In the genomic region with DNA sequence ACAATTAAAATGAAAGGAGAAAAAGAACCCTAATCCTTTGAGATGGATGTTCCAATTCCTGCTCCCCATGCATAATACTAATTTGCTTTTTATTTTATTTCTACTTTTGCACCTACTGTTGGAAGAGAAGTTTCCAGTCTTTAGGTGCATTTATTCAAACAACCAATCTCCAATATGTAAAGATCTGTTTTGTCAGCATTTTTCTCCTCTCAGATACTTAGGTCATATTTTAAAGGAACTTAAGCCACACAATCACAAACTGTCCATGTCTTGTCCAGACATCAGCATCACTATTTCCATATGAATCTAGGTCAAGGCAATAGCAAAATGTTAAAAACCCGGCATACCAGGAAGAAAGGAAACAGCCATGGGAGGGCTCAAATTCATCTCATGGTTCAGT, we compare ENCODE assay signal across 25 cellular contexts.
A peak's percentile ranks its signal among the peaks of the same experiment; 100 is the strongest.
DNase-seq lines count a peak whose midpoint lies in the region; ATAC-seq, FAIRE-seq and TF ChIP-seq lines count a peak whose summit lies in the region.
"Had no signal": no experiment of that assay in that cellular context is flagged by ENCODE, and none has a peak within 500 bp of the region (broad histone marks: within the 10 kb centered on the region; RNA-seq: fewer than 3 reads in every experiment).

No MANE protein-coding gene starts in this region.

- no peak for FAIRE-seq in HepG2 (lab: Jason Lieb, UNC)
- FAIRE-seq in K562 (lab: Jason Lieb, UNC) = no peak
- FAIRE-seq: GM12878, GM12892, GM18507 had no signal

- TF ChIP-seq EP300 in HepG2 (IDR thresholded peaks at IDR 0.05; ENCODE audit: low read depth in 2 of 2, low read length in 2 of 2) (no peak), HepG2 (CRISPR knock-in tag; IDR thresholded peaks at IDR 0.05; ENCODE audit: borderline replicate concordance) (no peak), K562 (IDR thresholded peaks at IDR 0.05; ENCODE audit: low read length) (no peak)

- H2AFZ ChIP-seq in HepG2 (ENCODE audit: low read length) = no peak overlapping the region
- no peak overlapping the region for H2AFZ ChIP-seq in K562 (ENCODE audit: low read depth, low read length)
- no peak overlapping the region for H2AFZ ChIP-seq in smooth muscle cell (ENCODE audit: low read depth)

- no peak overlapping the region for H3K9ac ChIP-seq in HepG2 (ENCODE audit: insufficient read depth, low read depth, low read length)
- no peak overlapping the region for H3K9ac ChIP-seq in K562 (ENCODE audit: insufficient read depth in 1 of 2, low read depth in 2 of 2, low read length in 2 of 2)
- no peak overlapping the region for H3K9ac ChIP-seq in smooth muscle cell (ENCODE audit: low read depth)
- H3K9ac ChIP-seq: BLaER1 had no signal

- H3K4me3 ChIP-seq in HepG2 (replicated peaks in 1 of 3; ENCODE audit: insufficient read depth in 1 of 3, low read depth in 2 of 3, low read length in 3 of 3) (no peak overlapping the region), right lobe of liver (no peak overlapping the region), K562 (no peak overlapping the region), smooth muscle cell (no peak overlapping the region), thyroid gland (replicated peaks in 1 of 3) (no peak overlapping the region)
- H3K4me3 ChIP-seq: BLaER1, GM12878 had no signal

- BruUV-seq in HepG2 (replicated peaks; lab: Mats Ljungman, UMichigan) (no TSS peak), K562 (replicated peaks; lab: Mats Ljungman, UMichigan) (no TSS peak)

- ATAC-seq in HepG2 (no peak), right lobe of liver (no peak), K562 (no peak)
- ATAC-seq: GM12878 had no signal

- WGBS in HepG2 (ENCODE audit: low lambda C conversion rate) = 6% methylated on average over 1 of the region's 1 CpG
- 25% methylated on average over 1 of the region's 1 CpG for WGBS in right lobe of liver (ENCODE audit: insufficient coverage, low coverage, low lambda C conversion rate, missing lambda C conversion rate)
- 0% methylated on average over 1 of the region's 1 CpG for WGBS in K562 (ENCODE audit: insufficient coverage, low coverage, missing lambda C conversion rate)
- WGBS in smooth muscle cell (ENCODE audit: low lambda C conversion rate) = 58% methylated on average over 1 of the region's 1 CpG
- 69 to 78% methylated on average over 1 of the region's 1 CpG for WGBS in thyroid gland, 2 donors

- H3K4me2 ChIP-seq in HepG2 (ENCODE audit: low read depth, low read length) = no peak overlapping the region
- no peak overlapping the region for H3K4me2 ChIP-seq in K562 (ENCODE audit: insufficient read depth, low read length)
- H3K4me2 ChIP-seq in smooth muscle cell = peak overlapping the region; percentile 14
- H3K4me2 ChIP-seq: BLaER1 had no signal

- H3K4me1 ChIP-seq in HepG2 (ENCODE audit: insufficient read depth, low read length) (no peaks in the 10 kb centered on the region), right lobe of liver (no peaks in the 10 kb centered on the region), K562 (replicated peaks in 1 of 2; ENCODE audit: control insufficient read depth in 2 of 2, insufficient read depth in 2 of 2, low read length in 2 of 2) (no peaks in the 10 kb centered on the region), smooth muscle cell (ENCODE audit: low read depth) (no peaks in the 10 kb centered on the region), thyroid gland (no peaks in the 10 kb centered on the region)
- H3K4me1 ChIP-seq: BE2C had no signal

- H3F3A ChIP-seq in smooth muscle cell (ENCODE audit: low read depth) = no peaks in the 10 kb centered on the region

- H3K27me3 ChIP-seq in HepG2 (ENCODE audit: control insufficient read depth in 1 of 2, insufficient read depth in 2 of 2, low read length in 2 of 2) (no peaks in the 10 kb centered on the region), right lobe of liver (no peaks in the 10 kb centered on the region), K562 (ENCODE audit: control insufficient read depth in 2 of 2, insufficient read depth in 2 of 2, low read length in 2 of 2) (no peaks in the 10 kb centered on the region), smooth muscle cell (ENCODE audit: low read depth) (no peaks in the 10 kb centered on the region), thyroid gland (no peaks in the 10 kb centered on the region)
- H3K27me3 ChIP-seq: BE2C, BLaER1 had no signal

- in situ Hi-C loops in HepG2 (cut with HindIII; ENCODE audit: extremely low pct_ligation_motif_present, low pct_unique_long_range_greater_than_20kb) (no loop called here), K562 (cut with MboI) (no loop called here)

- no peaks in the 10 kb centered on the region for H3K79me2 ChIP-seq in HepG2 (ENCODE audit: insufficient read depth, low read length)
- no peaks in the 10 kb centered on the region for H3K79me2 ChIP-seq in K562 (ENCODE audit: control insufficient read depth, insufficient read depth, low read length)
- H3K79me2 ChIP-seq in smooth muscle cell (ENCODE audit: low read depth) = no peaks in the 10 kb centered on the region

- no peak for TF ChIP-seq POLR2A in HepG2 (IDR thresholded peaks at IDR 0.05; ENCODE audit: insufficient read depth in 1 of 2, low read depth in 2 of 2, low read length in 2 of 2)
- TF ChIP-seq POLR2A in right lobe of liver (IDR thresholded peaks at IDR 0.05) = no peak
- TF ChIP-seq POLR2A in K562 (conservative IDR thresholded peaks at IDR 0.05) = no peak
- TF ChIP-seq POLR2A in thyroid gland (IDR thresholded peaks at IDR 0.05) = no peak

- intact Hi-C loops in HepG2 (cut with micrococcal nuclease; ENCODE audit: unreplicated experiment) (no loop called here), right lobe of liver (cut with DNase I) (no loop called here), K562 (cut with micrococcal nuclease) (no loop called here), thyroid gland (cut with DNase I) (no loop called here)

- no peak for TF ChIP-seq CTCF in HepG2 (CRISPR knock-in tag; IDR thresholded peaks at IDR 0.05)
- TF ChIP-seq CTCF in right lobe of liver (IDR thresholded peaks at IDR 0.05) = no peak
- no peak for TF ChIP-seq CTCF in K562 (IDR thresholded peaks at IDR 0.05 in 2 of 3, conservative IDR thresholded peaks at IDR 0.05 in 1 of 3; ENCODE audit: insufficient read depth in 2 of 3, low read depth in 1 of 3, low read length in 3 of 3)
- no peak for TF ChIP-seq CTCF in smooth muscle cell (IDR thresholded peaks at IDR 0.05; ENCODE audit: borderline replicate concordance, insufficient read depth, poor library complexity, severe bottlenecking)
- no peak for TF ChIP-seq CTCF in thyroid gland (IDR thresholded peaks at IDR 0.05)

- DNase-seq in HepG2 (ENCODE audit: low spot score) (no peak), right lobe of liver (no peak), K562 (ENCODE audit: extremely low read depth in 1 of 4, low spot score in 3 of 4) (no peak), smooth muscle cell (lab: John Stamatoyannopoulos, UW; ENCODE audit: unreplicated experiment) (no peak), thyroid gland (no peak), T1000 (lab: John Stamatoyannopoulos, UW) (no peak)
- DNase-seq: ACHN; BE2C; C1 segment of cervical spinal cord; CD4-positive, alpha-beta memory T cell; CD4-positive, CD25-positive, alpha-beta regulatory T cell; CD8-positive, alpha-beta memory T cell; COR-L47; DMS 273 treated with DMSO at 0.1 percent for 48 hours; DMS153; DMS53; DMS79; DND-41; EL; GDM1 had no signal

- no peaks in the 10 kb centered on the region for H3K9me1 ChIP-seq in K562 (ENCODE audit: control insufficient read depth, insufficient read depth, low read length)

- H3K36me3 ChIP-seq in HepG2 (replicated peaks in 1 of 2; ENCODE audit: control insufficient read depth in 1 of 2, insufficient read depth in 2 of 2, low read length in 2 of 2) (no peaks in the 10 kb centered on the region), right lobe of liver (no peaks in the 10 kb centered on the region), K562 (ENCODE audit: control insufficient read depth, insufficient read depth, low read length) (no peaks in the 10 kb centered on the region), smooth muscle cell (ENCODE audit: low read depth) (no peaks in the 10 kb centered on the region), thyroid gland (no peaks in the 10 kb centered on the region)
- H3K36me3 ChIP-seq: BE2C, BLaER1 had no signal

- H3K9me3 ChIP-seq in HepG2 (ENCODE audit: low read length) (peaks cover 11% of the 10 kb centered on the region; the same call in 1 of the 2 replicates), right lobe of liver (no peaks in the 10 kb centered on the region), K562 (replicated peaks; ENCODE audit: control insufficient read depth, insufficient read depth, low read depth, low read length) (no peaks in the 10 kb centered on the region; the same call in 1 of the 2 replicates), smooth muscle cell (replicated peaks; ENCODE audit: low read depth) (no peaks in the 10 kb centered on the region), thyroid gland (no peaks in the 10 kb centered on the region)
- H3K9me3 ChIP-seq: BE2C, BLaER1 had no signal

- POLR2A ChIA-PET in HepG2 (lab: Yijun Ruan, JAX) (no interaction called here), K562 (lab: Yijun Ruan, JAX) (no interaction called here)

- TF ChIP-seq RAD21 in HepG2 (CRISPR knock-in tag; IDR thresholded peaks at IDR 0.05) = no peak
- TF ChIP-seq RAD21 in K562 (CRISPR knock-in tag; conservative IDR thresholded peaks at IDR 0.05 in 1 of 2, IDR thresholded peaks at IDR 0.05 in 1 of 2) = no peak

- H4K20me1 ChIP-seq in HepG2 (ENCODE audit: insufficient read depth, low read length) (no peaks in the 10 kb centered on the region), K562 (replicated peaks; ENCODE audit: control insufficient read depth, insufficient read depth, low read length) (no peaks in the 10 kb centered on the region), smooth muscle cell (ENCODE audit: low read depth) (no peaks in the 10 kb centered on the region)
- H4K20me1 ChIP-seq: BLaER1 had no signal

- CTCF ChIA-PET in HepG2 (lab: Yijun Ruan, JAX; ENCODE audit: low intra/inter-chr PET ratio, low total read pairs) (no interaction called here), K562 (lab: Yijun Ruan, JAX; ENCODE audit: low intra/inter-chr PET ratio) (no interaction called here)

- H3K27ac ChIP-seq in HepG2 (ENCODE audit: extremely low read length, insufficient read depth, low read length) (no peak overlapping the region), right lobe of liver (no peak overlapping the region), K562 (ENCODE audit: extremely low read depth, low read depth, low read length) (no peak overlapping the region), smooth muscle cell (ENCODE audit: low read depth) (no peak overlapping the region), thyroid gland (no peak overlapping the region)
- H3K27ac ChIP-seq: 22Rv1, BLaER1 had no signal

TF ChIP-seq in K562, 482 proteins besides CTCF, POLR2A, EP300 and RAD21:
- TF ChIP-seq MAFG (tag; conservative IDR thresholded peaks at IDR 0.05) (0 out of 2 replicates have a peak, but pooled peaks have one; percentile 15), MAFK (IDR thresholded peaks at IDR 0.05; ENCODE audit: low read length) (peak; percentile 8; the same call in 1 of the 2 replicates), SP2 (IDR thresholded peaks at IDR 0.05; ENCODE audit: extremely low read depth, low read depth, low read length, poor library complexity, severe bottlenecking) (no peak), KDM2B (CRISPR knock-in tag; IDR thresholded peaks at IDR 0.05) (no peak), ZNF316 (IDR thresholded peaks at IDR 0.05) (peak; percentile 58; the same call in 1 of the 2 replicates), SETDB1 (IDR thresholded peaks at IDR 0.05; ENCODE audit: low read length) (no peak)

Comparison
In these comparisons a context has a peak if more than half of its experiments do, and no peak if none do; other contexts are left out.
1. Of the 241 proteins assayed by ChIP-seq in both HepG2 and K562: peak only in HepG2: MAFF; only in K562: MAFG; in both: MAFK; in neither: 238.